10 cellular contexts compared by ENCODE assay signal in genomic region chr20:9051508-9051907, GRCh38. TPM values are rescaled to one million over a fixed set of nuclear protein-coding genes. Genes with fewer than 3 reads are reported as not detected.
A peak's percentile ranks its signal among the peaks of the same experiment; 100 is the strongest.
DNase-seq lines count a peak whose midpoint lies in the region; ATAC-seq and TF ChIP-seq lines count a peak whose summit lies in the region.
"Had no signal": no experiment of that assay in that cellular context is flagged by ENCODE, and none has a peak within 500 bp of the region (broad histone marks: within the 10 kb centered on the region; RNA-seq: fewer than 3 reads in every experiment).

No MANE protein-coding gene starts in this region.

- H3K4me3 ChIP-seq in AG10803 (ENCODE audit: low read length) = no peak overlapping the region
- H3K4me3 ChIP-seq in brain microvascular endothelial cell (ENCODE audit: low read depth, low read length) = no peak overlapping the region
- H3K4me3 ChIP-seq in lung = no peak overlapping the region

- ATAC-seq in lung (ENCODE audit: insufficient read depth, low FRiP score) (peak; percentile 19), HG03175 (IDR thresholded peaks at IDR 0.05; ENCODE audit: unreplicated experiment) (no peak)

- H3K27ac ChIP-seq in brain microvascular endothelial cell (peak overlapping the region; percentile 52), lung (ENCODE audit: low read depth in 1 of 2, low read length in 1 of 2) (peak overlapping the region in 1 of 2 donors; percentile 13)

- H3K4me1 ChIP-seq in lung (ENCODE audit: control insufficient read depth in 2 of 2, insufficient read depth in 2 of 2, low read length in 2 of 2) = peaks cover 0 to 3% of the 10 kb centered on the region in 2 donors

- in situ Hi-C loops in brain microvascular endothelial cell (cut with HindIII; ENCODE audit: low pct_ligation_motif_present, low sequenced_read_pairs) = no loop called here

- no peaks in the 10 kb centered on the region for H3K9me3 ChIP-seq in lung (ENCODE audit: control insufficient read depth in 2 of 2, insufficient read depth in 1 of 2, low read length in 1 of 2)

- peak; percentile 97 for DNase-seq in AG10803 (ENCODE audit: low read depth)
- peak; percentile 100 for DNase-seq in M059J (ENCODE audit: low read depth)
- peak; percentile 95 for DNase-seq in brain microvascular endothelial cell
- DNase-seq in lung (ENCODE audit: low spot score) = no peak
- DNase-seq in stimulated activated CD4-positive, alpha-beta T cell treated with anti-CD3 and anti-CD28 coated beads, Interleukin-4, amount 100 ng/mL, for 1 hour = no peak
- no peak for DNase-seq in NCI-H524 treated with DMSO at 0.1 percent for 48 hours (lab: John Stamatoyannopoulos, UW)
- DNase-seq in amygdala (lab: John Stamatoyannopoulos, UW) = no peak
- DNase-seq: NCI-H774 had no signal

- H3K27me3 ChIP-seq in brain microvascular endothelial cell (replicated peaks) (no peaks in the 10 kb centered on the region), lung (ENCODE audit: control insufficient read depth, insufficient read depth) (no peaks in the 10 kb centered on the region)

- TF ChIP-seq CTCF in AG10803 (conservative IDR thresholded peaks at IDR 0.05; ENCODE audit: low read length) (no peak), brain microvascular endothelial cell (IDR thresholded peaks at IDR 0.05; ENCODE audit: low read depth, low read length, missing control alignments) (no peak), lung (IDR thresholded peaks at IDR 0.05; ENCODE audit: control extremely low read depth, extremely low read depth) (no peak)

- WGBS in lung, 2 donors = 93 to 95% methylated on average over 2 of the region's 2 CpGs

- H3K36me3 ChIP-seq in brain microvascular endothelial cell (replicated peaks) = no peaks in the 10 kb centered on the region
- no peaks in the 10 kb centered on the region for H3K36me3 ChIP-seq in lung (ENCODE audit: control insufficient read depth in 2 of 2, insufficient read depth in 2 of 2, low read length in 2 of 2)

RNA-seq across cellular contexts. Expression of gene PLCB4, which starts 17.4 kb away (rescaled TPM):
- total RNA-seq in M059J (2014; rRNA removed; shearing (Covaris generic)) = 8.0 and 16.1 TPM in 2 replicates
- total RNA-seq in lung = 10 to 100 TPM in 1 of 2 donors, 1 to 10 TPM in 1; 8.3 to 18.6 TPM
- polyA plus RNA-seq in lung = 1 to 10 TPM; 2.1 to 2.8 TPM
- total RNA-seq: activated CD8-positive, alpha-beta memory T cell treated with anti-CD3 and anti-CD28 coated beads for 36 hours had no signal

Comparison
In these comparisons a context has a peak if more than half of its experiments do, and no peak if none do; other contexts are left out.
1. DNase-seq: peak in AG10803 (single experiment), M059J (single experiment) and brain microvascular endothelial cell (single experiment); none in lung (single experiment), stimulated activated CD4-positive, alpha-beta T cell treated with anti-CD3 and anti-CD28 coated beads, Interleukin-4, amount 100 ng/mL, for 1 hour (single experiment), NCI-H524 treated with DMSO at 0.1 percent for 48 hours (single experiment) and amygdala (0 of 56).